8 cellular contexts compared by ENCODE assay signal in the genomic region with DNA sequence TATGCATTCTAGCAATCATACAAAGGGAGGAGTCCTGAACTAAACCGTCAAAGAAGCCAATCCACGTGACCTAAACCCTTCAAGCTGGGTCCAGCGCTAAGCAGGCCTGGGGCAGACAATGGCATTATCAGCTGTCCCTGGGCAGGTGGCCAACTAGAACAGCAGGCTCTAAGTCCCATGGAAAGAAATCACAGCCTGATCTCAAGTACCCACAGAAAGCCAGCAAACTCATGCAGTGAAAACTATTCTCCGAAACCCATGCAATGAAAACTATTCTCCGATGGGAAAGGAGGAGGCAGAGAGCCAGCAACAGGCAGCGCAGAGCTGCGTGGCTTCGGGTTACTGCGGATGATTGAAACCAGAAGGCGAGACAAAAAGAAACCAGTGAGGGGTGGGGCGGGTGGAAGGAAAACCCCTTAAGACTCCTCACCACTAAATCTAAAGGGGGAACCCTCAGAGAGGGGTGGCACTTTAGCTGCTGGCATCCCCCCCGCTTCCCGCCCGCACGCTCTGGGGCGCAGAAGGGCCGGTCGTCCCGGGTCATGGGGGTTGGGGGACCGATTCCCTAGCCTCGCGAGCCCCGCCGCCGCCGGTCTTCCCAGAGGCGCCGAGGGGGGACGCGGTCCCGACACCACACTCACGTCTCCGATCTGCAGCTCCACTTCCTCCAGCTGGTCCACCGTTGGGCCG. TPM values are rescaled to one million over a fixed set of nuclear protein-coding genes. Genes with fewer than 3 reads are reported as not detected.
DNase-seq lines count a peak whose midpoint lies in the region; FAIRE-seq and TF ChIP-seq lines count a peak whose summit lies in the region.

No MANE protein-coding gene starts in this region.

- no peaks in the 10 kb centered on the region for H3K27me3 ChIP-seq in GM06990 (replicated peaks; ENCODE audit: control insufficient read depth, insufficient read depth, low read length)
- H3K27me3 ChIP-seq in HAP-1 (ENCODE audit: low read depth), result no peaks in the 10 kb centered on the region
- H3K27me3 ChIP-seq in MM.1S (replicated peaks; ENCODE audit: insufficient read depth, low read length), result no peaks in the 10 kb centered on the region
- H3K27me3 ChIP-seq in astrocyte (ENCODE audit: insufficient read depth, low read length), result no peaks in the 10 kb centered on the region
- no peaks in the 10 kb centered on the region for H3K27me3 ChIP-seq in hepatocyte

- DNase-seq in GM06990 (ENCODE audit: extremely low read depth, insufficient read length) (peak; percentile 78), HAP-1 (ENCODE audit: low spot score in 2 of 2) (peak; percentile 90 to 91), MM.1S (peak; percentile 70), T-helper 1 cell (peak; percentile 24 to 71 (median 42)), astrocyte (ENCODE audit: low read depth) (peak; percentile 80), hepatocyte (ENCODE audit: low spot score) (peak; percentile 85), renal cortical epithelial cell (ENCODE audit: low read depth) (peak; percentile 61), NCI-H1048 (lab: John Stamatoyannopoulos, UW) (no peak)

- H3F3A ChIP-seq in MM.1S (ENCODE audit: insufficient read depth, low read length), result peaks cover 22% of the 10 kb centered on the region

- WGBS in hepatocyte (ENCODE audit: low lambda C conversion rate, missing lambda C conversion rate), result under 1% methylated on average over 35 of the region's 35 CpGs

- H3K36me3 Mint-ChIP-seq in astrocyte (ENCODE audit: low read depth, unreplicated experiment), result no peaks in the 10 kb centered on the region

- H3K36me3 ChIP-seq in GM06990 (ENCODE audit: control insufficient read depth, insufficient read depth, low read length) (no peaks in the 10 kb centered on the region), HAP-1 (replicated peaks) (peaks cover 5% of the 10 kb centered on the region; the same call in 1 of the 2 replicates), MM.1S (replicated peaks; ENCODE audit: insufficient read depth, low read length) (no peaks in the 10 kb centered on the region; the same call in 1 of the 2 replicates), astrocyte (ENCODE audit: insufficient read depth, low read length) (no peaks in the 10 kb centered on the region), hepatocyte (replicated peaks; ENCODE audit: insufficient read depth, low read depth) (no peaks in the 10 kb centered on the region)

- H3K4me1 Mint-ChIP-seq in astrocyte (ENCODE audit: low read depth, unreplicated experiment), result peaks cover 8% of the 10 kb centered on the region

- no peaks in the 10 kb centered on the region for H3K9me2 ChIP-seq in MM.1S (replicated peaks; ENCODE audit: insufficient read depth, low read length)
- no peaks in the 10 kb centered on the region for H3K9me2 ChIP-seq in hepatocyte (replicated peaks; ENCODE audit: insufficient read depth)

- no peak for FAIRE-seq in astrocyte (lab: Jason Lieb, UNC)

- H3K9me3 ChIP-seq in HAP-1 (no peaks in the 10 kb centered on the region), MM.1S (replicated peaks; ENCODE audit: insufficient read depth, low read length) (no peaks in the 10 kb centered on the region), astrocyte (ENCODE audit: insufficient read depth, low read depth, low read length) (no peaks in the 10 kb centered on the region), hepatocyte (ENCODE audit: low read depth) (no peaks in the 10 kb centered on the region)

- in situ Hi-C loops in HAP-1 (cut with MboI; ENCODE audit: low sequenced_read_pairs), result no loop called here

- H3K27ac Mint-ChIP-seq in astrocyte (ENCODE audit: unreplicated experiment), result peak overlapping the region; percentile 92

- no peaks in the 10 kb centered on the region for H3K27me3 Mint-ChIP-seq in astrocyte (ENCODE audit: low read depth, unreplicated experiment)

- H3K4me1 ChIP-seq in HAP-1 (peaks cover 8% of the 10 kb centered on the region), MM.1S (ENCODE audit: low read length) (0 out of 2 replicates have a peak, but pooled peaks cover 9% of the 10 kb centered on the region), astrocyte (ENCODE audit: insufficient read depth, low read length) (peaks cover 7% of the 10 kb centered on the region), hepatocyte (ENCODE audit: insufficient read depth) (peaks cover 4% of the 10 kb centered on the region)

- peak overlapping the region; percentile 98 for H3K4me3 Mint-ChIP-seq in astrocyte (ENCODE audit: unreplicated experiment)

- H3K4me2 ChIP-seq in MM.1S (ENCODE audit: low read depth, low read length) (peak overlapping the region; percentile 68), astrocyte (ENCODE audit: low read length) (peak overlapping the region; percentile 92), hepatocyte (peak overlapping the region; percentile 90)

- H3K79me2 ChIP-seq in MM.1S (ENCODE audit: low read length) (peaks cover 62% of the 10 kb centered on the region), astrocyte (ENCODE audit: insufficient read depth, low read length) (peaks cover 57% of the 10 kb centered on the region), hepatocyte (peaks cover 57% of the 10 kb centered on the region)

- peak overlapping the region; percentile 85 for H3K9ac ChIP-seq in MM.1S (ENCODE audit: low read length)
- peak overlapping the region; percentile 89 for H3K9ac ChIP-seq in astrocyte (ENCODE audit: low read length)

- H3K4me3 ChIP-seq in GM06990 (replicated peaks; ENCODE audit: low read depth, low read length), result peak overlapping the region; percentile 98
- H3K4me3 ChIP-seq in HAP-1, result peak overlapping the region; percentile 94
- peak overlapping the region; percentile 88 for H3K4me3 ChIP-seq in MM.1S (ENCODE audit: low read length)
- peak overlapping the region; percentile 75 for H3K4me3 ChIP-seq in astrocyte (ENCODE audit: insufficient read depth, low read depth, low read length)
- H3K4me3 ChIP-seq in hepatocyte, result peak overlapping the region; percentile 37

- peak overlapping the region; percentile 90 for H3K27ac ChIP-seq in MM.1S (ENCODE audit: low read length)
- peak overlapping the region; percentile 94 for H3K27ac ChIP-seq in astrocyte (ENCODE audit: low read depth, low read length)
- H3K27ac ChIP-seq in hepatocyte, result peak overlapping the region; percentile 87

- H4K20me1 ChIP-seq in MM.1S (ENCODE audit: insufficient read depth, low read length), result no peaks in the 10 kb centered on the region; the same call in 1 of the 2 replicates
- no peaks in the 10 kb centered on the region for H4K20me1 ChIP-seq in astrocyte (ENCODE audit: insufficient read depth, low read length)
- no peaks in the 10 kb centered on the region for H4K20me1 ChIP-seq in hepatocyte (ENCODE audit: insufficient read depth, poor library complexity, severe bottlenecking)

- H3K9me3 Mint-ChIP-seq in astrocyte (ENCODE audit: unreplicated experiment), result no peaks in the 10 kb centered on the region

- TF ChIP-seq CTCF in GM06990 (IDR thresholded peaks at IDR 0.05; ENCODE audit: insufficient read depth, low read length, poor library complexity, severe bottlenecking) (no peak), MM.1S (IDR thresholded peaks at IDR 0.05; ENCODE audit: low read length) (no peak), astrocyte (IDR thresholded peaks at IDR 0.05; ENCODE audit: insufficient read depth, low read depth, low read length) (no peak), hepatocyte (IDR thresholded peaks at IDR 0.05; ENCODE audit: poor library complexity) (no peak)

- H2AFZ ChIP-seq in MM.1S (ENCODE audit: low read length) (peak overlapping the region; percentile 88), astrocyte (ENCODE audit: low read depth, low read length) (peak overlapping the region; percentile 84), hepatocyte (peak overlapping the region; percentile 56)

RNA-seq across cellular contexts. Expression of a gene that starts 0.6 kb away (rescaled TPM):
- 7.0 and 8.4 TPM in 2 replicates for total RNA-seq in astrocyte
- 15.8 and 18.3 TPM in 2 replicates for total RNA-seq in hepatocyte
- 7.3 and 9.5 TPM in 2 replicates for polyA plus RNA-seq in hepatocyte
- 7.7 and 16.1 TPM in 2 replicates for total RNA-seq in renal cortical epithelial cell

RNA-seq across cellular contexts. Expression of a gene that starts 1.0 kb away (rescaled TPM):
- 15.1 and 17.0 TPM in 2 replicates for total RNA-seq in astrocyte
- 38.4 and 40.5 TPM in 2 replicates for total RNA-seq in hepatocyte
- polyA plus RNA-seq in hepatocyte, result 20.9 and 31.4 TPM in 2 replicates
- total RNA-seq in renal cortical epithelial cell, result 17.4 and 36.5 TPM in 2 replicates

RNA-seq across cellular contexts. Expression of a gene that starts 52.1 kb away (rescaled TPM):
- 27.8 and 30.4 TPM in 2 replicates for total RNA-seq in astrocyte
- total RNA-seq in hepatocyte, result 41.2 and 48.2 TPM in 2 replicates
- 43.1 and 49.3 TPM in 2 replicates for polyA plus RNA-seq in hepatocyte
- total RNA-seq in renal cortical epithelial cell, result 38.0 and 46.0 TPM in 2 replicates

Comparison
In these comparisons a context has a peak if more than half of its experiments do, and no peak if none do; other contexts are left out.
1. H3K4me3 ChIP-seq: peak in every context shown above with its lines; median percentile 98 in GM06990; 94 in HAP-1; 88 in MM.1S; 75 in astrocyte; 37 in hepatocyte.